In genomic region chr3:120785832-120786231, GRCh38 we compare ENCODE assay signal across 8 cellular contexts. TPM values are rescaled to one million over a fixed set of nuclear protein-coding genes. Genes with fewer than 3 reads are reported as not detected.
A peak's percentile ranks its signal among the peaks of the same experiment; 100 is the strongest.
DNase-seq lines count a peak whose midpoint lies in the region; ATAC-seq and TF ChIP-seq lines count a peak whose summit lies in the region.
"Not testable (repeated sequence)": the region's sequence is repeated elsewhere in the genome, so short reads cannot be mapped to it uniquely, and the experiment has no call there.

No MANE protein-coding gene starts in this region.

- H2BK15ac ChIP-seq in mesendoderm (replicated peaks; ENCODE audit: low read depth) = not testable (repeated sequence)

- not testable (repeated sequence) for H3K18ac ChIP-seq in mesendoderm (ENCODE audit: low read length)

- not testable (repeated sequence) for H3K79me1 ChIP-seq in mesendoderm (ENCODE audit: low read length)

- WGBS in mesendoderm (ENCODE audit: extremely low coverage, insufficient coverage, low lambda C conversion rate) = no CpG with 5 or more reads among the region's 5 CpGs

- H3K36me3 ChIP-seq in brain microvascular endothelial cell (replicated peaks); mesendoderm (ENCODE audit: control insufficient read depth, insufficient read depth, low read length): not testable (repeated sequence)

- ATAC-seq in GM18508 (IDR thresholded peaks at IDR 0.05; ENCODE audit: insufficient read depth, unreplicated experiment) = peak; percentile 44
- ATAC-seq in GM19328 (IDR thresholded peaks at IDR 0.05; ENCODE audit: unreplicated experiment) = peak; percentile 41
- ATAC-seq in GM21528 (IDR thresholded peaks at IDR 0.05; ENCODE audit: low FRiP score, unreplicated experiment) = peak; percentile 57
- peak; percentile 58 for ATAC-seq in HG02759 (IDR thresholded peaks at IDR 0.05; ENCODE audit: unreplicated experiment)
- peak; percentile 72 for ATAC-seq in HG03135 (IDR thresholded peaks at IDR 0.05; ENCODE audit: unreplicated experiment)
- ATAC-seq in HG03575 (IDR thresholded peaks at IDR 0.05; ENCODE audit: extremely low read depth, insufficient number of reproducible peaks, low FRiP score, unreplicated experiment) = peak; percentile 47

- not testable (repeated sequence) for H3K23ac ChIP-seq in mesendoderm (ENCODE audit: low read length)

- H3K4me3 ChIP-seq in brain microvascular endothelial cell (ENCODE audit: low read depth, low read length); mesendoderm (ENCODE audit: low read length): not testable (repeated sequence)

- H3K4ac ChIP-seq in mesendoderm (ENCODE audit: low read depth, low read length) = not testable (repeated sequence)

- H3K9ac ChIP-seq in mesendoderm (ENCODE audit: low read length) = not testable (repeated sequence)

- not testable (repeated sequence) for H2AK5ac ChIP-seq in mesendoderm (ENCODE audit: low read length)

- not testable (repeated sequence) for H3K4me1 ChIP-seq in mesendoderm (ENCODE audit: control insufficient read depth, low read depth, low read length)

- not testable (repeated sequence) for H2BK120ac ChIP-seq in mesendoderm (ENCODE audit: low read depth, low read length)

- not testable (repeated sequence) for H4K5ac ChIP-seq in mesendoderm (ENCODE audit: low read length)

- not testable (repeated sequence) for H3K27ac ChIP-seq in brain microvascular endothelial cell; mesendoderm (ENCODE audit: low read depth, low read length)

- not testable (repeated sequence) for H4K8ac ChIP-seq in mesendoderm (ENCODE audit: low read depth, low read length)

- H3K79me2 ChIP-seq in mesendoderm (ENCODE audit: control insufficient read depth, insufficient read depth, low read length) = not testable (repeated sequence)

- H3K27me3 ChIP-seq in brain microvascular endothelial cell (replicated peaks); mesendoderm (ENCODE audit: insufficient read depth, low read length, poor library complexity): not testable (repeated sequence)

- TF ChIP-seq CTCF in brain microvascular endothelial cell (IDR thresholded peaks at IDR 0.05; ENCODE audit: low read depth, low read length, missing control alignments) = not testable (repeated sequence)

- in situ Hi-C loops in brain microvascular endothelial cell (cut with HindIII; ENCODE audit: low pct_ligation_motif_present, low sequenced_read_pairs) = not testable (repeated sequence)

- DNase-seq in brain microvascular endothelial cell (peak; percentile 51), mesendoderm (peak; percentile 21)

- not testable (repeated sequence) for H3K4me2 ChIP-seq in mesendoderm (ENCODE audit: low read length)

- not testable (repeated sequence) for H2BK5ac ChIP-seq in mesendoderm (ENCODE audit: low read length)

- not testable (repeated sequence) for H3K56ac ChIP-seq in mesendoderm (ENCODE audit: low read length)

RNA-seq across cellular contexts. Expression of gene GTF2E1, which starts 43.3 kb away (rescaled TPM):
- 52.6 TPM for polyA plus RNA-seq in mesendoderm (2013, experiment 1 of 2)
- 50.0 TPM for polyA plus RNA-seq in mesendoderm (2013, experiment 2 of 2)

RNA-seq across cellular contexts. Expression of gene RABL3, which starts 43.5 kb away (rescaled TPM):
- polyA plus RNA-seq in mesendoderm (2013, experiment 1 of 2) = 13.0 TPM
- polyA plus RNA-seq in mesendoderm (2013, experiment 2 of 2) = 13.8 TPM
